34 cellular contexts compared by ENCODE assay signal in genomic region chr7:57416601-57417358, GRCh38. TPM values are rescaled to one million over a fixed set of nuclear protein-coding genes. Genes with fewer than 3 reads are reported as not detected.
"Had no signal": no experiment of that assay in that cellular context is flagged by ENCODE, and none has a peak within 500 bp of the region (broad histone marks: within the 10 kb centered on the region; RNA-seq: fewer than 3 reads in every experiment).

No MANE protein-coding gene starts in this region.

- H3K4me3 Mint-ChIP-seq: activated CD8-positive, alpha-beta T cell treated with anti-CD3 and anti-CD28 coated beads for 36 hours; activated naive CD4-positive, alpha-beta T cell treated with anti-CD3 and anti-CD28 coated beads for 36 hours; activated naive CD4-positive, alpha-beta T cell treated with anti-CD3 and anti-CD28 coated beads, Interleukin-2, amount 50 U/mL, for 24 hours; activated naive CD8-positive, alpha-beta T cell treated with anti-CD3 and anti-CD28 coated beads for 36 hours; activated naive CD8-positive, alpha-beta T cell treated with anti-CD3 and anti-CD28 coated beads, Interleukin-2, amount 50 U/mL, for 24 hours; activated T-cell treated with anti-CD3 and anti-CD28 coated beads, Interleukin-2, amount 50 U/mL, for 4 hours; brain; dendritic cell treated with granulocyte-macrophage colony-stimulating factor and Interleukin-4, amounts not matched to agents 40 ng/mL and 50 ng/mL, for 4 days; endodermal cell had no signal

- H3K9me3 ChIP-seq: adrenal gland, ascending aorta, gastrocnemius medialis had no signal

- H3K9me3 Mint-ChIP-seq: activated CD8-positive, alpha-beta T cell treated with anti-CD3 and anti-CD28 coated beads for 36 hours had no signal

- H3K27ac ChIP-seq: adrenal gland, ascending aorta, breast epithelium, cardiac muscle cell, coronary artery, dorsolateral prefrontal cortex, foreskin keratinocyte, gastrocnemius medialis had no signal

- H3K27me3 Mint-ChIP-seq: activated CD8-positive, alpha-beta T cell treated with anti-CD3 and anti-CD28 coated beads for 36 hours; activated naive CD4-positive, alpha-beta T cell treated with anti-CD3 and anti-CD28 coated beads, Interleukin-2, amount 50 U/mL, for 24 hours; activated naive CD8-positive, alpha-beta T cell treated with anti-CD3 and anti-CD28 coated beads for 36 hours; activated naive CD8-positive, alpha-beta T cell treated with anti-CD3 and anti-CD28 coated beads, Interleukin-2, amount 50 U/mL, for 24 hours; brain; dendritic cell treated with granulocyte-macrophage colony-stimulating factor and Interleukin-4, amounts not matched to agents 40 ng/mL and 50 ng/mL, for 4 days had no signal

- ATAC-seq: activated CD8-positive, alpha-beta T cell treated with anti-CD3 and anti-CD28 coated beads for 36 hours; esophagus mucosa; foreskin keratinocyte; gastrocnemius medialis had no signal

- H3K4me1 ChIP-seq: adrenal gland, ascending aorta, breast epithelium, foreskin keratinocyte, gastrocnemius medialis had no signal

- H3K36me3 ChIP-seq: adrenal gland, ascending aorta, breast epithelium, cardiac muscle cell, gastrocnemius medialis had no signal

- H3K4me3 ChIP-seq: adrenal gland, ascending aorta, breast epithelium, cardiac muscle cell, coronary artery, dorsolateral prefrontal cortex, gastrocnemius medialis had no signal

- H3K27me3 ChIP-seq: adrenal gland, ascending aorta, breast epithelium, cardiac muscle cell, foreskin keratinocyte, gastrocnemius medialis had no signal

- H3K27ac Mint-ChIP-seq: activated CD8-positive, alpha-beta T cell treated with anti-CD3 and anti-CD28 coated beads for 36 hours; activated naive CD4-positive, alpha-beta T cell treated with anti-CD3 and anti-CD28 coated beads for 36 hours; activated naive CD4-positive, alpha-beta T cell treated with anti-CD3 and anti-CD28 coated beads, Interleukin-2, amount 50 U/mL, for 24 hours; activated naive CD8-positive, alpha-beta T cell treated with anti-CD3 and anti-CD28 coated beads for 36 hours; activated naive CD8-positive, alpha-beta T cell treated with anti-CD3 and anti-CD28 coated beads, Interleukin-2, amount 50 U/mL, for 24 hours; activated T-helper 2 cell treated with anti-CD3 and anti-CD28 coated beads, Interferon-gamma antibody, Interleukin-2, Interleukin-4, amounts not matched to agents 10 μg/mL and 5 μg/mL and 100 μg/mL, durations not matched to agents 14 hours and 24 hours and 36 hours; brain; dendritic cell treated with granulocyte-macrophage colony-stimulating factor and Interleukin-4, amounts not matched to agents 40 ng/mL and 50 ng/mL, for 4 days; endodermal cell had no signal

- DNase-seq: activated CD4-positive, alpha-beta T cell treated with anti-CD3 and anti-CD28 coated beads for 48 hours; activated CD4-positive, alpha-beta T cell treated with anti-CD3 and anti-CD28 coated beads, Interleukin-2, amount 50 U/mL, for 1 hour; activated CD4-positive, alpha-beta T cell treated with anti-CD3 and anti-CD28 coated beads, Interleukin-2, amount 50 U/mL, for 48 hours; activated CD4-positive, CD25-positive, alpha-beta regulatory T cell; activated CD4-positive, CD25-positive, alpha-beta regulatory T cell treated with anti-CD3 and anti-CD28 coated beads, Interleukin-2, amount 50 U/mL, for 72 hours; activated CD8-positive, alpha-beta memory T cell treated with anti-CD3 and anti-CD28 coated beads for 24 hours; activated CD8-positive, alpha-beta T cell treated with anti-CD3 and anti-CD28 coated beads for 36 hours; activated effector memory CD4-positive, alpha-beta T cell treated with anti-CD3 and anti-CD28 coated beads, Interleukin-2, amount 50 U/mL, for 16 hours; activated naive CD4-positive, alpha-beta T cell treated with anti-CD3 and anti-CD28 coated beads for 36 hours; activated naive CD8-positive, alpha-beta T cell treated with anti-CD3 and anti-CD28 coated beads for 36 hours; activated naive CD8-positive, alpha-beta T cell treated with anti-CD3 and anti-CD28 coated beads, Interleukin-2, amount 50 U/mL, for 24 hours; activated T-cell treated with anti-CD3 and anti-CD28 coated beads, Interleukin-2, amount 50 U/mL, for 4 hours; amygdala; central memory CD4-positive, alpha-beta T cell; cerebellar nuclear complex; dorsolateral prefrontal cortex; effector memory CD4-positive, alpha-beta T cell; endodermal cell; foreskin keratinocyte; gastrocnemius medialis; T-helper 2 cell had no signal

- H3K4me1 Mint-ChIP-seq: activated naive CD4-positive, alpha-beta T cell treated with anti-CD3 and anti-CD28 coated beads, Interleukin-2, amount 50 U/mL, for 24 hours; activated naive CD8-positive, alpha-beta T cell treated with anti-CD3 and anti-CD28 coated beads for 36 hours; activated naive CD8-positive, alpha-beta T cell treated with anti-CD3 and anti-CD28 coated beads, Interleukin-2, amount 50 U/mL, for 24 hours; brain; endodermal cell had no signal

- H3K36me3 Mint-ChIP-seq: activated naive CD4-positive, alpha-beta T cell treated with anti-CD3 and anti-CD28 coated beads, Interleukin-2, amount 50 U/mL, for 24 hours; brain had no signal

RNA-seq across cellular contexts. Expression of gene ZNF716, which starts 33.2 kb away (rescaled TPM):
- total RNA-seq: activated CD8-positive, alpha-beta T cell treated with anti-CD3 and anti-CD28 coated beads for 36 hours; activated naive CD4-positive, alpha-beta T cell treated with anti-CD3 and anti-CD28 coated beads for 36 hours; activated naive CD8-positive, alpha-beta T cell treated with anti-CD3 and anti-CD28 coated beads for 36 hours; activated T-cell treated with anti-CD3 and anti-CD28 coated beads, Interleukin-2, amount 50 U/mL, for 4 hours; activated T-helper 2 cell treated with anti-CD3 and anti-CD28 coated beads, Interferon-gamma antibody, Interleukin-2, Interleukin-4, amounts not matched to agents 10 μg/mL and 5 μg/mL and 100 μg/mL, durations not matched to agents 14 hours and 24 hours and 36 hours; adrenal gland; ascending aorta; breast epithelium; cardiac muscle cell; endodermal cell; epithelial cell of proximal tubule; esophagus mucosa; foreskin keratinocyte; gastrocnemius medialis; glomerular endothelial cell; T-helper 1 cell treated with Interleukin-12 subunit alpha and Interleukin-12 subunit beta and Interleukin-4 antibody, amounts not matched to agents 30 ng/mL and 1 ng/mL, for 36 hours had no signal
- polyA plus RNA-seq: adrenal gland, cardiac muscle cell, foreskin keratinocyte had no signal
